Comparison of ENCODE assay signal across 8 cellular contexts in genomic region chr12:7019043-7019569, GRCh38. TPM values are rescaled to one million over a fixed set of nuclear protein-coding genes. Genes with fewer than 3 reads are reported as not detected.
DNase-seq lines count a peak whose midpoint lies in the region; ATAC-seq and TF ChIP-seq lines count a peak whose summit lies in the region.

No MANE protein-coding gene starts in this region.

- DNase-seq in Caco-2 (no peak), NCI-H146 treated with DMSO at 0.1 percent for 48 hours (lab: John Stamatoyannopoulos, UW; ENCODE audit: unreplicated experiment) (peak; percentile 69), chondrocyte (ENCODE audit: low spot score) (no peak), nephron progenitor cell (no peak), islet precursor cell (no peak), foreskin keratinocyte (no peak), occipital lobe (lab: John Stamatoyannopoulos, UW) (no peak)

- peaks cover 22% of the 10 kb centered on the region for H3K4me1 Mint-ChIP-seq in Caco-2 (ENCODE audit: low read depth, unreplicated experiment)
- H3K4me1 Mint-ChIP-seq in chondrocyte (ENCODE audit: low read depth) = peaks cover 18% of the 10 kb centered on the region
- peaks cover 30% of the 10 kb centered on the region for H3K4me1 Mint-ChIP-seq in nephron progenitor cell

- ATAC-seq in HG02981 (IDR thresholded peaks at IDR 0.05; ENCODE audit: unreplicated experiment) = no peak
- no peak for ATAC-seq in foreskin keratinocyte

- H3K27me3 Mint-ChIP-seq in Caco-2 (ENCODE audit: insufficient read depth, unreplicated experiment) (no peaks in the 10 kb centered on the region), chondrocyte (ENCODE audit: low read depth) (no peaks in the 10 kb centered on the region), nephron progenitor cell (ENCODE audit: low read depth, poor library complexity) (no peaks in the 10 kb centered on the region)

- peaks cover 9% of the 10 kb centered on the region for H3K36me3 Mint-ChIP-seq in Caco-2 (ENCODE audit: insufficient read depth, unreplicated experiment)
- no peaks in the 10 kb centered on the region for H3K36me3 Mint-ChIP-seq in chondrocyte (ENCODE audit: low read depth)
- H3K36me3 Mint-ChIP-seq in nephron progenitor cell (ENCODE audit: low read depth) = peaks cover under 1% of the 10 kb centered on the region

- H3K4me3 ChIP-seq in Caco-2 (ENCODE audit: low read depth, low read length) = peak overlapping the region; percentile 65

- H3K4me3 Mint-ChIP-seq in Caco-2 (ENCODE audit: unreplicated experiment) = peak overlapping the region; percentile 88
- H3K4me3 Mint-ChIP-seq in chondrocyte (ENCODE audit: unreplicated experiment) = peak overlapping the region; percentile 93
- H3K4me3 Mint-ChIP-seq in nephron progenitor cell = peak overlapping the region; percentile 90

- H3K27ac Mint-ChIP-seq in Caco-2 (ENCODE audit: unreplicated experiment) (peak overlapping the region; percentile 72), chondrocyte (ENCODE audit: unreplicated experiment) (peak overlapping the region; percentile 79), nephron progenitor cell (peak overlapping the region; percentile 43)

- CTCF ChIA-PET in Caco-2 (lab: Charles Lee) = interaction anchor here (1.0 to 1.8 kb wide), 10 partner anchors 17 to 253 kb away, joined by 3 to 23 read pairs (median 10); partner anchors contain the start of gene PTMS

- POLR2A ChIA-PET in Caco-2 (lab: Charles Lee) = interaction anchor here (0.5 to 2.0 kb wide), 10 partner anchors 15 to 75 kb away, joined by 3 to 20 read pairs (median 8); partner anchors contain the start of genes C12orf57, EMG1, PHB2 and RNU7-1

- no peaks in the 10 kb centered on the region for H3K27me3 ChIP-seq in Caco-2 (replicated peaks; ENCODE audit: control insufficient read depth, insufficient read depth, low read length)
- H3K27me3 ChIP-seq in foreskin keratinocyte = no peaks in the 10 kb centered on the region

- no peak overlapping the region for H3K27ac ChIP-seq in foreskin keratinocyte

- peaks cover 19% of the 10 kb centered on the region for H3K4me1 ChIP-seq in Caco-2
- H3K4me1 ChIP-seq in foreskin keratinocyte = peaks cover 10% of the 10 kb centered on the region

- TF ChIP-seq CTCF in Caco-2 (IDR thresholded peaks at IDR 0.05; ENCODE audit: insufficient read depth in 1 of 2, low read depth in 1 of 2, low read length in 1 of 2, severe bottlenecking in 1 of 2, unreplicated experiment in 1 of 2) (no peak), chondrocyte (IDR thresholded peaks at IDR 0.05) (peak; percentile 53), nephron progenitor cell (IDR thresholded peaks at IDR 0.05) (no peak), foreskin keratinocyte (conservative IDR thresholded peaks at IDR 0.05) (no peak)

- H3K9me3 Mint-ChIP-seq in Caco-2 (ENCODE audit: unreplicated experiment) = no peaks in the 10 kb centered on the region
- H3K9me3 Mint-ChIP-seq in chondrocyte (ENCODE audit: low read depth) = no peaks in the 10 kb centered on the region
- no peaks in the 10 kb centered on the region for H3K9me3 Mint-ChIP-seq in nephron progenitor cell

- intact Hi-C loops in Caco-2 (cut with micrococcal nuclease; ENCODE audit: unreplicated experiment) = loop anchor here (5.0 kb wide), 2 partner anchors 73 to 88 kb away; partner anchors contain the start of genes C1R and C1RL

- BruUV-seq in Caco-2 (replicated peaks; lab: Mats Ljungman, UMichigan) = TSS peak; percentile 73

- H3K36me3 ChIP-seq in Caco-2 (ENCODE audit: control insufficient read depth, insufficient read depth, low read length) = 0 out of 2 replicates have a peak, but pooled peaks cover 1% of the 10 kb centered on the region

- no peaks in the 10 kb centered on the region for H3K9me3 ChIP-seq in Caco-2

RNA-seq across cellular contexts. Expression of gene LPCAT3, which starts 0.8 kb away (rescaled TPM):
- 142 and 155 TPM in 2 replicates for total RNA-seq in Caco-2 (2022)
- 18.8 to 22.1 TPM (median 19.4 TPM) in 3 replicates for total RNA-seq in chondrocyte
- total RNA-seq in foreskin keratinocyte = 24.0 and 25.4 TPM in 2 replicates
- polyA plus RNA-seq in foreskin keratinocyte = 23.9 and 26.6 TPM in 2 replicates
- total RNA-seq in occipital lobe = 6.6 TPM

RNA-seq across cellular contexts. Expression of gene C1S, which starts 41.4 kb away (rescaled TPM):
- total RNA-seq in Caco-2 (2022) (5.3 and 6.1 TPM in 2 replicates), chondrocyte (20.8 to 24.2 TPM (median 22.8 TPM) in 3 replicates), foreskin keratinocyte (1.3 and 1.9 TPM in 2 replicates), occipital lobe (10.8 TPM)
- 0.97 and 1.0 TPM in 2 replicates for polyA plus RNA-seq in foreskin keratinocyte

RNA-seq across cellular contexts. Expression of gene EMG1, which starts 48.4 kb away (rescaled TPM):
- total RNA-seq in Caco-2 (2022) = 149 and 161 TPM in 2 replicates
- total RNA-seq in chondrocyte = 25.0 to 35.1 TPM (median 26.5 TPM) in 3 replicates
- 103 and 111 TPM in 2 replicates for total RNA-seq in foreskin keratinocyte
- 115 and 133 TPM in 2 replicates for polyA plus RNA-seq in foreskin keratinocyte
- 26.0 TPM for total RNA-seq in occipital lobe

RNA-seq across cellular contexts. Expression of gene PHB2, which starts 48.6 kb away (rescaled TPM):
- total RNA-seq in Caco-2 (2022) = 411 and 479 TPM in 2 replicates
- total RNA-seq in chondrocyte = 129 to 135 TPM (median 129 TPM) in 3 replicates
- 267 and 290 TPM in 2 replicates for total RNA-seq in foreskin keratinocyte
- polyA plus RNA-seq in foreskin keratinocyte = 271 and 299 TPM in 2 replicates
- 102 TPM for total RNA-seq in occipital lobe
